ENCODE assay signal across 21 cellular contexts in the genomic region with DNA sequence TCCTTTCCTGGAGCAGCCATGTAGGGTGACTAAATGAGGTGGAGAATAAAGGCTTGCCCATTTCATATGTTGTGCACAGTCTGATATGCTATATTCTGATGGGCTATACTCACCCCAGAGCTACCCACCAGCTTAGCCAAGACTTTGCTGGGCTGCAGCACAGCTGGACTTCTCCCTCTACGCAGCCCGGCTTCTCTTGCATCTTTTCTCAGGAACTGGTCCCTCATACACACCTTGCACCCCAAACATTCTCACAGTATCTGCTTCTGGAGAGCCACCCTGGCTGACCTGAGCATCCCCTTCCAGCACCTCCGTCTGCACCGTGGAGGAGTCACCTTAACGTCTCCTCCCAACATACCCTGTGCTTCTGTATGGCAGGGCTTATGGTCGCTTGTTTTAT.
DNase-seq lines count a peak whose midpoint lies in the region; ATAC-seq and FAIRE-seq lines count a peak whose summit lies in the region.
"Had no signal": no experiment of that assay in that cellular context is flagged by ENCODE, and none has a peak within 500 bp of the region (broad histone marks: within the 10 kb centered on the region; RNA-seq: fewer than 3 reads in every experiment).

No MANE protein-coding gene starts in this region.

- peaks cover 6% of the 10 kb centered on the region for H3K4me1 Mint-ChIP-seq in stimulated activated memory B cell treated with anti-CD40 and anti-IgM and Interleukin-4, amounts not matched to agents 10 μg/mL and 1 μg/mL and 100 μg/mL, for 72 hours
- H3K4me1 Mint-ChIP-seq: B cell had no signal

- H3K27me3 Mint-ChIP-seq in stimulated activated memory B cell treated with anti-CD40 and anti-IgM and Interleukin-4, amounts not matched to agents 10 μg/mL and 1 μg/mL and 100 μg/mL, for 72 hours: peaks cover 26% of the 10 kb centered on the region

- FAIRE-seq in frontal cortex (lab: Jason Lieb, UNC): no peak
- FAIRE-seq: A204.1, G401.6, GM12892, H1 had no signal

- ATAC-seq in stimulated activated memory B cell treated with anti-CD40 and anti-IgM and Interleukin-4, amounts not matched to agents 10 μg/mL and 1 μg/mL and 100 μg/mL, for 72 hours: peak; percentile 27
- no peak for ATAC-seq in GM19395 (IDR thresholded peaks at IDR 0.05; ENCODE audit: unreplicated experiment)
- ATAC-seq: CD8-positive, alpha-beta T cell had no signal

- H3K9me3 Mint-ChIP-seq in stimulated activated memory B cell treated with anti-CD40 and anti-IgM and Interleukin-4, amounts not matched to agents 10 μg/mL and 1 μg/mL and 100 μg/mL, for 72 hours: no peaks in the 10 kb centered on the region
- H3K9me3 Mint-ChIP-seq: CD8-positive, alpha-beta T cell had no signal

- no peak overlapping the region for H3K4me3 Mint-ChIP-seq in stimulated activated memory B cell treated with anti-CD40 and anti-IgM and Interleukin-4, amounts not matched to agents 10 μg/mL and 1 μg/mL and 100 μg/mL, for 72 hours
- H3K4me3 Mint-ChIP-seq: B cell; CD4-positive, CD25-positive, alpha-beta regulatory T cell; CD8-positive, alpha-beta T cell had no signal

- H3K36me3 Mint-ChIP-seq in stimulated activated memory B cell treated with anti-CD40 and anti-IgM and Interleukin-4, amounts not matched to agents 10 μg/mL and 1 μg/mL and 100 μg/mL, for 72 hours: no peaks in the 10 kb centered on the region
- H3K36me3 Mint-ChIP-seq: CD4-positive, CD25-positive, alpha-beta regulatory T cell; CD8-positive, alpha-beta T cell had no signal

- DNase-seq in activated CD8-positive, alpha-beta memory T cell treated with anti-CD3 and anti-CD28 coated beads for 24 hours: peak; percentile 24
- DNase-seq in activated CD8-positive, alpha-beta memory T cell treated with anti-CD3 and anti-CD28 coated beads, Interleukin-2, amount 50 U/mL, for 4 hours: no peak
- DNase-seq in ecto neural progenitor cell (ENCODE audit: low spot score) (peak; percentile 16), islet precursor cell (peak; percentile 28), frontal cortex (ENCODE audit: low spot score in 2 of 2) (no peak), LoVo (ENCODE audit: low spot score) (no peak)
- DNase-seq: Caco-2; CD4-positive, CD25-positive, alpha-beta regulatory T cell; DMS153; DND-41; GM23248; H7; HCEC 1CT had no signal

- no peak overlapping the region for H3K27ac Mint-ChIP-seq in stimulated activated memory B cell treated with anti-CD40 and anti-IgM and Interleukin-4, amounts not matched to agents 10 μg/mL and 1 μg/mL and 100 μg/mL, for 72 hours
- H3K27ac Mint-ChIP-seq: B cell; CD4-positive, CD25-positive, alpha-beta regulatory T cell; CD8-positive, alpha-beta T cell had no signal

Comparison
In these comparisons a context has a peak if more than half of its experiments do, and no peak if none do; other contexts are left out.
1. DNase-seq: peak in activated CD8-positive, alpha-beta memory T cell treated with anti-CD3 and anti-CD28 coated beads for 24 hours (single experiment), ecto neural progenitor cell (single experiment) and islet precursor cell (single experiment); none in activated CD8-positive, alpha-beta memory T cell treated with anti-CD3 and anti-CD28 coated beads, Interleukin-2, amount 50 U/mL, for 4 hours (single experiment), frontal cortex (0 of 2) and LoVo (single experiment).